In the genomic region with DNA sequence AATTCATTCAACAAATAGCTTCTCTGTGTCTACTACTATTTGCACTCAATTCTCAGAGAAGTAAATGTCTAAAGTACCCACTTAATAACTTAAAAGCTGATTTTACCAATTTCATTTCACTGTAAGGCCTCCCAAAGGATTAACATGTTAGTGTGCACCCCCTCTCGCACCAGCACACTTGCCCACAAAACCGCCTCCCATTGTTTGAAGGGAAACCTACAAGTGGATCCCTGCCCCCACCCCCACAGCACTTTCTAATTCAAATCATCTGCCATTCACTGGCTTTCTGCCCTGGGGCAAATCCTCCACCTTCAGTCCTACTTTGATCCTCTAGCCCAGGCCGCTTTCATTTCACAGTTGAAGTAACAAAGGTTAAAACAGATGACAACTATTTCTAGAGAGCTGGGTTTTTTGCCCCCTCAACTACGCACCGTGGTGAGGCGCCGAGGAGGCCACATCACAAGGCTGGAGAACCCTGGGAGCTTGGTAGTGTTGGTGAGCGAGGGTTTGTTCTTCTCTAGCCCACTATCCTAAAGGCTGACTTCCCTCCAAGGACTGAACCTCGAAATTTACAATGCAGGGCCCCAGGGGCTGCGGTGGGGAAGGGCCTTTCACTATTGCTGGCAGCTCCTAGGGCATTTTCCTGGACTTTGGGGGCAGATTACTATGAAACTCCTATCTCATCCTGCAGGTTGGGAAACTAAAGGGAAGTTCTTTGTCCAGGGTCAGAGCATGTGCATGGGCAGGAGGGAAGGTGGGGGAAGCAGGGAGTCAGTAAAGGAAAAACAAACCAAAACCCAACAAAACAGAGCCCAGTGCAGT, we compare ENCODE assay signal across 15 cellular contexts.
DNase-seq lines count a peak whose midpoint lies in the region; ATAC-seq and TF ChIP-seq lines count a peak whose summit lies in the region.
"Had no signal": no experiment of that assay in that cellular context is flagged by ENCODE, and none has a peak within 500 bp of the region (broad histone marks: within the 10 kb centered on the region; RNA-seq: fewer than 3 reads in every experiment).

No MANE protein-coding gene starts in this region.

- no peak overlapping the region for H3K4me3 Mint-ChIP-seq in activated naive CD8-positive, alpha-beta T cell treated with anti-CD3 and anti-CD28 coated beads, Interleukin-2, amount 10 ng/mL, durations not matched to agents 7 days and 5 days
- H3K4me3 Mint-ChIP-seq: memory B cell had no signal

- no peaks in the 10 kb centered on the region for H4K20me1 ChIP-seq in BLaER1

- H3K36me3 ChIP-seq in BLaER1 (no peaks in the 10 kb centered on the region), HUES6 (ENCODE audit: control insufficient read depth, insufficient read depth, low read length) (no peaks in the 10 kb centered on the region), lower lobe of right lung (no peaks in the 10 kb centered on the region), A673 (ENCODE audit: insufficient read depth, low read length, poor library complexity, severe bottlenecking) (no peaks in the 10 kb centered on the region)
- H3K36me3 ChIP-seq: right atrium auricular region had no signal

- H3K9me3 ChIP-seq in BLaER1 (peaks cover 9% of the 10 kb centered on the region; the same call in 1 of the 2 replicates), HUES6 (ENCODE audit: control insufficient read depth, insufficient read depth, low read depth, low read length) (no peaks in the 10 kb centered on the region), lower lobe of right lung (no peaks in the 10 kb centered on the region), A673 (ENCODE audit: low read depth, low read length, poor library complexity, severe bottlenecking) (no peaks in the 10 kb centered on the region)
- H3K9me3 ChIP-seq: right atrium auricular region had no signal

- BruUV-seq in A673 (replicated peaks; lab: Mats Ljungman, UMichigan), result no TSS peak

- no peak overlapping the region for H3K9ac ChIP-seq in BLaER1
- H3K9ac ChIP-seq in HUES6 (ENCODE audit: low read length), result peak overlapping the region; percentile 70

- H3K9me3 Mint-ChIP-seq in activated naive CD8-positive, alpha-beta T cell treated with anti-CD3 and anti-CD28 coated beads, Interleukin-2, amount 10 ng/mL, durations not matched to agents 7 days and 5 days, result peaks cover 3% of the 10 kb centered on the region

- no peak overlapping the region for H3K4me3 ChIP-seq in BLaER1
- peak overlapping the region; percentile 19 for H3K4me3 ChIP-seq in HUES6 (ENCODE audit: low read depth, low read length)
- H3K4me3 ChIP-seq in lower lobe of right lung, result no peak overlapping the region
- H3K4me3 ChIP-seq in foreskin fibroblast (ENCODE audit: low read depth in 1 of 2, low read length in 2 of 2), result no peak overlapping the region
- no peak overlapping the region for H3K4me3 ChIP-seq in A673 (ENCODE audit: low read depth, low read length, poor library complexity, severe bottlenecking)
- H3K4me3 ChIP-seq: right atrium auricular region had no signal

- no peaks in the 10 kb centered on the region for H3K36me3 Mint-ChIP-seq in activated naive CD8-positive, alpha-beta T cell treated with anti-CD3 and anti-CD28 coated beads, Interleukin-2, amount 10 ng/mL, durations not matched to agents 7 days and 5 days
- H3K36me3 Mint-ChIP-seq: memory B cell had no signal

- intact Hi-C loops in lower lobe of right lung (cut with DNase I) (no loop called here), A673 (cut with micrococcal nuclease; ENCODE audit: unreplicated experiment) (no loop called here)

- H3K4me1 Mint-ChIP-seq in activated naive CD8-positive, alpha-beta T cell treated with anti-CD3 and anti-CD28 coated beads, Interleukin-2, amount 10 ng/mL, durations not matched to agents 7 days and 5 days, result peaks cover 6% of the 10 kb centered on the region
- H3K4me1 Mint-ChIP-seq: memory B cell had no signal

- peaks cover 15% of the 10 kb centered on the region for H3K27me3 Mint-ChIP-seq in activated naive CD8-positive, alpha-beta T cell treated with anti-CD3 and anti-CD28 coated beads, Interleukin-2, amount 10 ng/mL, durations not matched to agents 7 days and 5 days

- CTCF ChIA-PET in A673 (lab: Charles Lee), result no interaction called here

- no peak overlapping the region for H3K27ac ChIP-seq in BLaER1
- peak overlapping the region; percentile 93 for H3K27ac ChIP-seq in HUES6 (ENCODE audit: low read depth, low read length)
- H3K27ac ChIP-seq in lower lobe of right lung, result peak overlapping the region; percentile 24
- H3K27ac ChIP-seq in A673 (ENCODE audit: low read depth, low read length, poor library complexity, severe bottlenecking), result no peak overlapping the region

- H3K4me1 ChIP-seq in BLaER1 (peaks cover 25% of the 10 kb centered on the region), HUES6 (ENCODE audit: control insufficient read depth, insufficient read depth, low read length) (peaks cover 33% of the 10 kb centered on the region), lower lobe of right lung (peaks cover 10% of the 10 kb centered on the region), A673 (ENCODE audit: insufficient read depth, low read length, poor library complexity, severe bottlenecking) (no peaks in the 10 kb centered on the region)

- TF ChIP-seq CTCF in lower lobe of right lung (IDR thresholded peaks at IDR 0.05) (no peak), foreskin fibroblast (IDR thresholded peaks at IDR 0.05; ENCODE audit: low read depth, low read length) (no peak), A673 (conservative IDR thresholded peaks at IDR 0.05; ENCODE audit: low read depth, low read length) (no peak), omental fat pad (IDR thresholded peaks at IDR 0.05) (no peak)

- DNase-seq in activated naive CD8-positive, alpha-beta T cell treated with anti-CD3 and anti-CD28 coated beads, Interleukin-2, amount 10 ng/mL, durations not matched to agents 7 days and 5 days, result no peak
- DNase-seq in lower lobe of right lung, result no peak
- DNase-seq in pons (ENCODE audit: low spot score), result no peak
- DNase-seq in foreskin fibroblast, result no peak
- DNase-seq in A673 (ENCODE audit: low spot score), result no peak
- no peak for DNase-seq in omental fat pad (ENCODE audit: low spot score)
- DNase-seq: activated CD4-positive, alpha-beta T cell treated with anti-CD3 and anti-CD28 coated beads, Interleukin-2, amount 50 U/mL, for 48 hours; dermis blood vessel endothelial cell; GDM1; MM.1S; NK-92 treated with Interleukin-12 subunit alpha and Interleukin-12 subunit beta, amount 100 ng/mL, for 24 hours had no signal

- POLR2A ChIA-PET in activated naive CD8-positive, alpha-beta T cell treated with anti-CD3 and anti-CD28 coated beads, Interleukin-2, amount 10 ng/mL, durations not matched to agents 7 days and 5 days (lab: Charles Lee), result interaction anchor here (1.5 kb wide), 1 partner anchor 9 kb away, joined by 7 read pairs; no protein-coding TSS in a partner anchor
- POLR2A ChIA-PET in A673 (lab: Charles Lee; ENCODE audit: low non-redundant PET), result no interaction called here

- peak; percentile 18 for ATAC-seq in activated naive CD8-positive, alpha-beta T cell treated with anti-CD3 and anti-CD28 coated beads, Interleukin-2, amount 10 ng/mL, durations not matched to agents 7 days and 5 days (ENCODE audit: low read depth)
- ATAC-seq in lower lobe of right lung (no peak), omental fat pad (ENCODE audit: low FRiP score) (no peak)

- H3K27ac Mint-ChIP-seq in activated naive CD8-positive, alpha-beta T cell treated with anti-CD3 and anti-CD28 coated beads, Interleukin-2, amount 10 ng/mL, durations not matched to agents 7 days and 5 days, result no peak overlapping the region
- H3K27ac Mint-ChIP-seq: memory B cell had no signal

- H3K27me3 ChIP-seq in BLaER1 (no peaks in the 10 kb centered on the region), HUES6 (ENCODE audit: control insufficient read depth, insufficient read depth, low read length) (peaks cover 12% of the 10 kb centered on the region), lower lobe of right lung (ENCODE audit: low read depth) (no peaks in the 10 kb centered on the region), A673 (replicated peaks; ENCODE audit: insufficient read depth, low read depth, low read length, poor library complexity) (peaks cover 19% of the 10 kb centered on the region)
- H3K27me3 ChIP-seq: right atrium auricular region had no signal

- peak overlapping the region; percentile 55 for H3K4me2 ChIP-seq in BLaER1

Comparison
In these comparisons a context has a peak if more than half of its experiments do, and no peak if none do; other contexts are left out.
1. H3K27ac ChIP-seq: peak in HUES6 (single experiment) and lower lobe of right lung (single experiment); none in BLaER1 (single experiment) and A673 (single experiment).